17 cellular contexts compared by ENCODE assay signal in the genomic region with DNA sequence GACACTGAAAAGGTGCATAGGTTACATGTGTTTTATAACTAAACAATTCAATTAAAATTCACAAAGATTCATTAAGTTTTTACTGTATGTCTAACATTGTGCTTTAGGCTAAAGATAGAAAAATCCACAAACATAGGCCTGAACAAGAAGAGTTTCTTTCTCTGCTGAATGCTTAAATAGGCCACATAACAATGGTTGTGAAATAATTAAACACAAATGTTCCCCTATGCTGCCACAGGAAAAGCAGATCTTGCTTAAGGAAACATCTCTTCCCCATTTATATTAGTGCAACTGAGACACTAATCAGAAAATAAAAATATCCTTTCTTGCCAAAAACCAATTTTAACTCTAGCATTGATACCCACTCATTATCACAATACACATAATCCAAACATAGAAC.
DNase-seq lines count a peak whose midpoint lies in the region; ATAC-seq and TF ChIP-seq lines count a peak whose summit lies in the region.
"Had no signal": no experiment of that assay in that cellular context is flagged by ENCODE, and none has a peak within 500 bp of the region (broad histone marks: within the 10 kb centered on the region; RNA-seq: fewer than 3 reads in every experiment).

No MANE protein-coding gene starts in this region.

- POLR2A ChIA-PET in T-cell (lab: Charles Lee), result no interaction called here

- TF ChIP-seq CTCF in choroid plexus epithelial cell (conservative IDR thresholded peaks at IDR 0.05; ENCODE audit: low read depth, low read length), result no peak
- no peak for TF ChIP-seq CTCF in fibroblast of villous mesenchyme (IDR thresholded peaks at IDR 0.05; ENCODE audit: insufficient read depth, low read depth, low read length)
- TF ChIP-seq CTCF in left ventricle myocardium inferior (IDR thresholded peaks at IDR 0.05; ENCODE audit: borderline replicate concordance), result no peak
- no peak for TF ChIP-seq CTCF in body of pancreas (IDR thresholded peaks at IDR 0.05)

- no peaks in the 10 kb centered on the region for H3K27me3 ChIP-seq in left ventricle myocardium inferior (ENCODE audit: low read depth)
- no peaks in the 10 kb centered on the region for H3K27me3 ChIP-seq in body of pancreas
- H3K27me3 ChIP-seq: BLaER1 had no signal

- no peaks in the 10 kb centered on the region for H3K9me3 Mint-ChIP-seq in T-cell
- H3K9me3 Mint-ChIP-seq: CD8-positive, alpha-beta memory T cell; H9 had no signal

- CTCF ChIA-PET in T-cell (lab: Charles Lee), result no interaction called here

- H3K36me3 ChIP-seq in left ventricle myocardium inferior (no peaks in the 10 kb centered on the region), body of pancreas (replicated peaks in 1 of 2; ENCODE audit: insufficient read depth in 1 of 2, low read depth in 2 of 2) (no peaks in the 10 kb centered on the region)
- H3K36me3 ChIP-seq: BLaER1 had no signal

- intact Hi-C loops in left ventricle myocardium inferior (cut with micrococcal nuclease), result no loop called here
- intact Hi-C loops in body of pancreas (cut with DNase I), result no loop called here

- TF ChIP-seq POLR2A in body of pancreas (IDR thresholded peaks at IDR 0.05), result no peak

- H3K4me3 ChIP-seq in choroid plexus epithelial cell (ENCODE audit: low read depth, low read length), result no peak overlapping the region
- no peak overlapping the region for H3K4me3 ChIP-seq in fibroblast of villous mesenchyme (ENCODE audit: low read depth, low read length)
- no peak overlapping the region for H3K4me3 ChIP-seq in left ventricle myocardium inferior
- H3K4me3 ChIP-seq in body of pancreas, result no peak overlapping the region
- H3K4me3 ChIP-seq: BLaER1 had no signal

- H3K27ac Mint-ChIP-seq in T-cell, result no peak overlapping the region
- H3K27ac Mint-ChIP-seq: CD8-positive, alpha-beta memory T cell; H9 had no signal

- DNase-seq in AG20443 (ENCODE audit: low spot score) (peak; percentile 7), GM04504 (ENCODE audit: low read depth) (peak; percentile 11), choroid plexus epithelial cell (ENCODE audit: low read depth) (peak; percentile 5), fibroblast of villous mesenchyme (ENCODE audit: low read depth) (peak; percentile 21), SKM-1 treated with dmso at 0.1 percent for 144 hours (lab: John Stamatoyannopoulos, UW; ENCODE audit: unreplicated experiment) (no peak), left ventricle myocardium inferior (no peak), body of pancreas (no peak), T-cell (no peak)
- DNase-seq: ACHN; Caco-2; CD8-positive, alpha-beta memory T cell; DMS53; GOT3; H9 had no signal

- H3K27ac ChIP-seq in left ventricle myocardium inferior (replicated peaks) (no peak overlapping the region), body of pancreas (no peak overlapping the region)
- H3K27ac ChIP-seq: BLaER1, KMS-11 had no signal

- ATAC-seq in body of pancreas, result no peak
- no peak for ATAC-seq in T-cell (replicated peaks in 1 of 4)
- ATAC-seq: HepG2 had no signal

- H3K4me1 ChIP-seq in left ventricle myocardium inferior (peaks cover 5% of the 10 kb centered on the region), body of pancreas (no peaks in the 10 kb centered on the region)
- H3K4me1 ChIP-seq: BLaER1, Caco-2 had no signal

- H3K36me3 Mint-ChIP-seq in T-cell, result no peaks in the 10 kb centered on the region
- H3K36me3 Mint-ChIP-seq: CD8-positive, alpha-beta memory T cell had no signal

- H3K4me1 Mint-ChIP-seq in T-cell, result no peaks in the 10 kb centered on the region
- H3K4me1 Mint-ChIP-seq: CD8-positive, alpha-beta memory T cell; H9 had no signal

- H3K4me3 Mint-ChIP-seq in T-cell, result no peak overlapping the region
- H3K4me3 Mint-ChIP-seq: CD8-positive, alpha-beta memory T cell; H9 had no signal

- no peaks in the 10 kb centered on the region for H3K9me3 ChIP-seq in left ventricle myocardium inferior (replicated peaks)
- H3K9me3 ChIP-seq in body of pancreas, result no peaks in the 10 kb centered on the region
- H3K9me3 ChIP-seq: BLaER1, Caco-2 had no signal

- H3K27me3 Mint-ChIP-seq in T-cell, result no peaks in the 10 kb centered on the region
- H3K27me3 Mint-ChIP-seq: CD8-positive, alpha-beta memory T cell had no signal

Comparison
In these comparisons a context has a peak if more than half of its experiments do, and no peak if none do; other contexts are left out.
1. DNase-seq: peak in AG20443 (single experiment), GM04504 (single experiment), choroid plexus epithelial cell (single experiment) and fibroblast of villous mesenchyme (single experiment); none in SKM-1 treated with dmso at 0.1 percent for 144 hours (single experiment), left ventricle myocardium inferior (single experiment), body of pancreas (0 of 4) and T-cell (0 of 34).